In the genomic region with DNA sequence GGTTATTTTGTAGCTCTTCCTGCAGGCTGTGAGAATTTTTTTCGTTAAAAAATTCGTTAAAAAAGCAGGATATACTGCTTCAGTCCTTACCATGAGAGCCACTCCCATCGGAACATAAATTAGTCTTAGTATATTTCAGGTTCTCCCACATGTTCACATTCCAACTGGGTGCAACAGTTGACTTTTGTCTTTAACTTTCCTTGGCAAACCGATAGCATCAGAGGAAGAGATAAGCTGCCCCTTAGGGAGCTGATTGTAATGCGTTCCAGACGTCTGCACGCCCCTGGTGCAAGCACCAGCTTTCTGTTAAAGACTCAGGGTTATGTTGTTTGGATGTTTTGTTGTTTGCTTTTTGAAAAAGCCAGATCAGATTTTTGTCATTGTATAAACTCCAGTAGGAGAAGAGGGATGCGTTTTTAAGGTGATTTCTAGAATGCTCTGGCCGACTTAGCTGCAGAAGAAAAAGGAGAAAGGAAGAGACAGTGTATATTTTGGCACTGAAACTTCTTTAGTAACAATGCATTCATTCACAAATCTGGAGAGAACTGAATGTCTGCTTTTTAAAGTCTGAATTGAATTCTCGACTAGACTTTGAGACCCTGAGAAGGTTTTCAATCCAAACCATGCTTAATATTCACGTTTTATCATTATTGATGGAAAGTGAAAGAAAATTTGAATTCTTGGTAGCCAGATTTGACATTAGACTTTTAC, we compare ENCODE assay signal across 1 cellular context.
TF ChIP-seq lines count a peak whose summit lies in the region.

No MANE protein-coding gene starts in this region.

TF ChIP-seq in HEK293, 187 proteins besides CTCF, POLR2A, EP300 and RAD21 (continued from another document):
- 0 out of 2 replicates have a peak, but pooled peaks have one; percentile 12 for TF ChIP-seq TRIM28 (IDR thresholded peaks at IDR 0.05; ENCODE audit: borderline replicate concordance, low read length)
- TF ChIP-seq ZBTB48 (tag by site-specific recombination; IDR thresholded peaks at IDR 0.05): no peak
